In the genomic region with DNA sequence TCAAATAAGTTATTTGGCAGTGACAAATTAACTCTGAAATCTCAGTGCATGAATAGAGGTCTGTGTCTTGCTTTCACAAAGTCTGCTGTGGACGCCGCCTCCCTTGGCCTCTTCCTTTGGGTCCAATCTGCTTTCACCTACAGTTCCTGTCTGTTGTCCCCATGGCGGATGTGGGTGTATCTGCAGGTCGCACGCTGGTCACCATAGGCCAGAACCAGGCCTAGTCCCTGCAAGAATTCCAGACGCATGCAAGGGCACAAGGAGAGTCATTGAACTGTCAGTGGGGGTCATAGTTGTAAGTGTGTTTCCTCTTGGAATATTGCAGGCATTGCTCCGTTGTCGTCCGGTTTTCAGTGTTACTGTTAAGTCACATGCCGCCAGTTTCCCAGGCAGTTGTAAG, we compare ENCODE assay signal across 16 cellular contexts. TPM values are rescaled to one million over a fixed set of nuclear protein-coding genes. Genes with fewer than 3 reads are reported as not detected.
DNase-seq lines count a peak whose midpoint lies in the region; ATAC-seq, FAIRE-seq and TF ChIP-seq lines count a peak whose summit lies in the region.
"Had no signal": no experiment of that assay in that cellular context is flagged by ENCODE, and none has a peak within 500 bp of the region (broad histone marks: within the 10 kb centered on the region; RNA-seq: fewer than 3 reads in every experiment).

No MANE protein-coding gene starts in this region.

- peaks cover 69% of the 10 kb centered on the region for H3K4me1 Mint-ChIP-seq in HFFc6 (ENCODE audit: low read depth)
- H3K4me1 Mint-ChIP-seq in astrocyte (ENCODE audit: low read depth, unreplicated experiment) = peaks cover 41% of the 10 kb centered on the region

- H3K4me1 ChIP-seq in astrocyte (ENCODE audit: insufficient read depth, low read length) = peaks cover 15% of the 10 kb centered on the region
- peaks cover 27% of the 10 kb centered on the region for H3K4me1 ChIP-seq in smooth muscle cell (ENCODE audit: low read depth)

- 74% methylated on average over 10 of the region's 10 CpGs for WGBS in smooth muscle cell (ENCODE audit: low lambda C conversion rate)

- peak overlapping the region; percentile 29 for H3K4me3 ChIP-seq in astrocyte (ENCODE audit: insufficient read depth, low read depth, low read length)
- no peak overlapping the region for H3K4me3 ChIP-seq in smooth muscle cell

- H4K20me1 ChIP-seq in astrocyte (ENCODE audit: insufficient read depth, low read length) (peaks cover 87% of the 10 kb centered on the region), smooth muscle cell (ENCODE audit: low read depth) (peaks cover 100% of the 10 kb centered on the region)

- ATAC-seq in left ventricle myocardium superior = peak; percentile 74
- ATAC-seq: CD8-positive, alpha-beta T cell; natural killer cell had no signal

- H3F3A ChIP-seq in smooth muscle cell (ENCODE audit: low read depth) = no peaks in the 10 kb centered on the region

- H3K4me2 ChIP-seq in astrocyte (ENCODE audit: low read length) (peak overlapping the region; percentile 75), smooth muscle cell (peak overlapping the region; percentile 5)

- peaks cover 20% of the 10 kb centered on the region for H3K36me3 Mint-ChIP-seq in HFFc6 (ENCODE audit: low read depth)
- no peaks in the 10 kb centered on the region for H3K36me3 Mint-ChIP-seq in astrocyte (ENCODE audit: low read depth, unreplicated experiment)
- H3K36me3 Mint-ChIP-seq: CD8-positive, alpha-beta T cell; natural killer cell had no signal

- H3K27me3 ChIP-seq in astrocyte (ENCODE audit: insufficient read depth, low read length) (no peaks in the 10 kb centered on the region), smooth muscle cell (ENCODE audit: low read depth) (no peaks in the 10 kb centered on the region)

- FAIRE-seq in astrocyte (lab: Jason Lieb, UNC) = no peak
- FAIRE-seq: HTR-8/SVneo had no signal

- H3K9me3 ChIP-seq in astrocyte (ENCODE audit: insufficient read depth, low read depth, low read length) (no peaks in the 10 kb centered on the region), smooth muscle cell (replicated peaks; ENCODE audit: low read depth) (no peaks in the 10 kb centered on the region)

- intact Hi-C loops in left ventricle myocardium superior (cut with micrococcal nuclease) = no loop called here

- DNase-seq in HFFc6 (no peak), astrocyte (ENCODE audit: low read depth) (no peak), left ventricle myocardium superior (peak; percentile 50), smooth muscle cell (lab: John Stamatoyannopoulos, UW; ENCODE audit: unreplicated experiment) (no peak), NCI-H2107 (lab: John Stamatoyannopoulos, UW) (no peak), NCI-H345 (lab: John Stamatoyannopoulos, UW) (no peak), NK-92 (lab: John Stamatoyannopoulos, UW; ENCODE audit: unreplicated experiment) (no peak)
- DNase-seq in activated CD4-positive, alpha-beta T cell treated with anti-CD3 and anti-CD28 coated beads for 4 hours = no peak
- DNase-seq: CD8-positive, alpha-beta T cell; effector CD4-positive, alpha-beta T cell; GDM1; HCEC 1CT; kidney glomerular epithelial cell; natural killer cell had no signal

- H3K79me2 ChIP-seq in astrocyte (ENCODE audit: insufficient read depth, low read length) (peaks cover 99% of the 10 kb centered on the region), smooth muscle cell (ENCODE audit: low read depth) (peaks cover 100% of the 10 kb centered on the region)

- H3K9ac ChIP-seq in astrocyte (ENCODE audit: low read length) (peak overlapping the region; percentile 19), smooth muscle cell (ENCODE audit: low read depth) (no peak overlapping the region)

- TF ChIP-seq CTCF in HFFc6 (IDR thresholded peaks at IDR 0.05) (no peak), astrocyte (IDR thresholded peaks at IDR 0.05; ENCODE audit: insufficient read depth, low read depth, low read length) (no peak), smooth muscle cell (IDR thresholded peaks at IDR 0.05; ENCODE audit: borderline replicate concordance, insufficient read depth, poor library complexity, severe bottlenecking) (no peak)

- H3K27ac Mint-ChIP-seq in HFFc6 = peak overlapping the region; percentile 50
- H3K27ac Mint-ChIP-seq in astrocyte (ENCODE audit: unreplicated experiment) = no peak overlapping the region
- H3K27ac Mint-ChIP-seq: CD8-positive, alpha-beta T cell; natural killer cell; T-helper 1 cell treated with Interleukin-12 subunit alpha and Interleukin-12 subunit beta and Interleukin-4 antibody, amounts not matched to agents 30 μg/mL and 1 μg/mL, for 36 hours had no signal

- no peak overlapping the region for H3K27ac ChIP-seq in astrocyte (ENCODE audit: low read depth, low read length)
- H3K27ac ChIP-seq in smooth muscle cell (ENCODE audit: low read depth) = peak overlapping the region; percentile 33

- H3K36me3 ChIP-seq in astrocyte (ENCODE audit: insufficient read depth, low read length) (no peaks in the 10 kb centered on the region), smooth muscle cell (ENCODE audit: low read depth) (no peaks in the 10 kb centered on the region)

- H2AFZ ChIP-seq in astrocyte (ENCODE audit: low read depth, low read length) (no peak overlapping the region), smooth muscle cell (ENCODE audit: low read depth) (no peak overlapping the region)

- peak overlapping the region; percentile 71 for H3K4me3 Mint-ChIP-seq in HFFc6
- H3K4me3 Mint-ChIP-seq in astrocyte (ENCODE audit: unreplicated experiment) = no peak overlapping the region
- H3K4me3 Mint-ChIP-seq: CD8-positive, alpha-beta T cell; natural killer cell; T-helper 1 cell treated with Interleukin-12 subunit alpha and Interleukin-12 subunit beta and Interleukin-4 antibody, amounts not matched to agents 30 μg/mL and 1 μg/mL, for 36 hours had no signal

- H3K27me3 Mint-ChIP-seq in HFFc6 (ENCODE audit: insufficient read depth) (no peaks in the 10 kb centered on the region), astrocyte (ENCODE audit: low read depth, unreplicated experiment) (no peaks in the 10 kb centered on the region)

- H3K9me3 Mint-ChIP-seq in HFFc6 = no peaks in the 10 kb centered on the region
- H3K9me3 Mint-ChIP-seq in astrocyte (ENCODE audit: unreplicated experiment) = no peaks in the 10 kb centered on the region
- H3K9me3 Mint-ChIP-seq: CD8-positive, alpha-beta T cell; natural killer cell; T-helper 1 cell treated with Interleukin-12 subunit alpha and Interleukin-12 subunit beta and Interleukin-4 antibody, amounts not matched to agents 30 μg/mL and 1 μg/mL, for 36 hours had no signal

RNA-seq across cellular contexts. Expression of a gene that starts 7.4 kb away (rescaled TPM):
- 10 to 100 TPM; 26.4 to 35.3 (median 30.7) TPM for total RNA-seq in HFFc6 (2021; fragmentation: NEBNext Ultra II Directional; extraction: Animal tissue kit (Norgen Biotek cat#: 25700))
- total RNA-seq in astrocyte (20.5 and 24.1 TPM in 2 replicates), left ventricle myocardium superior (23.2 TPM), smooth muscle cell (29.6 and 38.0 TPM in 2 replicates)
- polyA plus RNA-seq in smooth muscle cell = 8.5 and 14.3 TPM in 2 replicates
